Comparison of ENCODE assay signal across 8 cellular contexts in genomic region chr1:79547514-79547913, GRCh38.
"Had no signal": no experiment of that assay in that cellular context is flagged by ENCODE, and none has a peak within 500 bp of the region (broad histone marks: within the 10 kb centered on the region; RNA-seq: fewer than 3 reads in every experiment).

No MANE protein-coding gene starts in this region.

- H3K9ac ChIP-seq: KMS-11 had no signal

- FAIRE-seq: HTR-8/SVneo, K562 had no signal

- H3K4me3 ChIP-seq: K562 had no signal

- H3K4me2 ChIP-seq: KMS-11 had no signal

- H3K27ac ChIP-seq: HL-60, KMS-11 had no signal

- DNase-seq: IMR-90, KBM-7, KG1 had no signal

- H3K4me3 Mint-ChIP-seq: IgD-negative memory B cell had no signal

- ATAC-seq: K562 had no signal

- H3K4me1 Mint-ChIP-seq: IgD-negative memory B cell had no signal

- H3K9me3 Mint-ChIP-seq: IgD-negative memory B cell had no signal
